20 cellular contexts compared by ENCODE assay signal in genomic region chr15:61069369-61070075, GRCh38.
DNase-seq lines count a peak whose midpoint lies in the region; FAIRE-seq and TF ChIP-seq lines count a peak whose summit lies in the region.
"Had no signal": no experiment of that assay in that cellular context is flagged by ENCODE, and none has a peak within 500 bp of the region (broad histone marks: within the 10 kb centered on the region; RNA-seq: fewer than 3 reads in every experiment).

No MANE protein-coding gene starts in this region.

- H3K9me3 Mint-ChIP-seq in osteocyte (ENCODE audit: unreplicated experiment): no peaks in the 10 kb centered on the region
- H3K9me3 Mint-ChIP-seq: activated naive CD4-positive, alpha-beta T cell treated with anti-CD3 and anti-CD28 coated beads, Interleukin-2, amount 50 U/mL, for 24 hours; CD8-positive, alpha-beta T cell; effector memory CD8-positive, alpha-beta T cell; HFFc6; immature natural killer cell; T-helper 2 cell treated with Interferon-gamma antibody and Interleukin-4, amounts not matched to agents 5 μg/mL and 100 μg/mL, for 36 hours had no signal

- peak; percentile 31 for FAIRE-seq in endometrium (lab: Jason Lieb, UNC)

- H3K4me1 Mint-ChIP-seq in osteocyte (ENCODE audit: unreplicated experiment): peaks cover 34% of the 10 kb centered on the region
- H3K4me1 Mint-ChIP-seq: activated naive CD4-positive, alpha-beta T cell treated with anti-CD3 and anti-CD28 coated beads, Interleukin-2, amount 50 U/mL, for 24 hours; immature natural killer cell had no signal

- no peak for TF ChIP-seq CTCF in osteocyte (IDR thresholded peaks at IDR 0.05)

- H3K27me3 Mint-ChIP-seq in osteocyte (ENCODE audit: unreplicated experiment): peaks cover 4% of the 10 kb centered on the region

- DNase-seq in NCI-H1105 treated with DMSO at 0.1 percent for 48 hours (lab: John Stamatoyannopoulos, UW): peak; percentile 35
- no peak for DNase-seq in NCI-H1105 (lab: John Stamatoyannopoulos, UW)
- DNase-seq in NCI-H524 (lab: John Stamatoyannopoulos, UW): peak; percentile 24 to 88
- no peak for DNase-seq in osteocyte (ENCODE audit: extremely low spot score, unreplicated experiment)
- no peak for DNase-seq in NCI-H2029 treated with DMSO at 0.1 percent for 48 hours (lab: John Stamatoyannopoulos, UW)
- no peak for DNase-seq in superior temporal gyrus (ENCODE audit: extremely low spot score)
- no peak for DNase-seq in activated CD8-positive, alpha-beta memory T cell treated with anti-CD3 and anti-CD28 coated beads, Interleukin-2, amount 50 U/mL, for 48 hours
- DNase-seq: 8988T; activated CD4-positive, alpha-beta T cell treated with anti-CD3 and anti-CD28 coated beads for 48 hours; CD8-positive, alpha-beta T cell; effector memory CD8-positive, alpha-beta T cell; GF-D8; HFFc6; immature natural killer cell; midbrain; ovary; stimulated activated CD4-positive, alpha-beta T cell treated with anti-CD3 and anti-CD28 coated beads, Interleukin-12 subunit alpha, Interleukin-12 subunit beta, amount 100 ng/mL, for 4 hours had no signal

- peaks cover 3% of the 10 kb centered on the region for H3K36me3 Mint-ChIP-seq in osteocyte (ENCODE audit: unreplicated experiment)
- H3K36me3 Mint-ChIP-seq: activated naive CD4-positive, alpha-beta T cell treated with anti-CD3 and anti-CD28 coated beads, Interleukin-2, amount 50 U/mL, for 24 hours; CD8-positive, alpha-beta T cell; immature natural killer cell had no signal

- peak overlapping the region; percentile 41 for H3K4me3 Mint-ChIP-seq in osteocyte (ENCODE audit: unreplicated experiment)
- H3K4me3 Mint-ChIP-seq: activated naive CD4-positive, alpha-beta T cell treated with anti-CD3 and anti-CD28 coated beads, Interleukin-2, amount 50 U/mL, for 24 hours; CD8-positive, alpha-beta T cell; effector memory CD8-positive, alpha-beta T cell; HFFc6; immature natural killer cell; T-helper 2 cell treated with Interferon-gamma antibody and Interleukin-4, amounts not matched to agents 5 μg/mL and 100 μg/mL, for 36 hours had no signal

- H3K27ac Mint-ChIP-seq in osteocyte (ENCODE audit: unreplicated experiment): peak overlapping the region; percentile 75
- H3K27ac Mint-ChIP-seq: activated naive CD4-positive, alpha-beta T cell treated with anti-CD3 and anti-CD28 coated beads, Interleukin-2, amount 50 U/mL, for 24 hours; CD8-positive, alpha-beta T cell; effector memory CD8-positive, alpha-beta T cell; HFFc6; immature natural killer cell; T-helper 2 cell treated with Interferon-gamma antibody and Interleukin-4, amounts not matched to agents 5 μg/mL and 100 μg/mL, for 36 hours had no signal

Comparison
In these comparisons a context has a peak if more than half of its experiments do, and no peak if none do; other contexts are left out.
1. DNase-seq: peak in NCI-H1105 treated with DMSO at 0.1 percent for 48 hours (single experiment) and NCI-H524 (2 of 2); none in NCI-H1105 (single experiment), osteocyte (single experiment), NCI-H2029 treated with DMSO at 0.1 percent for 48 hours (single experiment), superior temporal gyrus (single experiment) and activated CD8-positive, alpha-beta memory T cell treated with anti-CD3 and anti-CD28 coated beads, Interleukin-2, amount 50 U/mL, for 48 hours (single experiment).